In the genomic region with DNA sequence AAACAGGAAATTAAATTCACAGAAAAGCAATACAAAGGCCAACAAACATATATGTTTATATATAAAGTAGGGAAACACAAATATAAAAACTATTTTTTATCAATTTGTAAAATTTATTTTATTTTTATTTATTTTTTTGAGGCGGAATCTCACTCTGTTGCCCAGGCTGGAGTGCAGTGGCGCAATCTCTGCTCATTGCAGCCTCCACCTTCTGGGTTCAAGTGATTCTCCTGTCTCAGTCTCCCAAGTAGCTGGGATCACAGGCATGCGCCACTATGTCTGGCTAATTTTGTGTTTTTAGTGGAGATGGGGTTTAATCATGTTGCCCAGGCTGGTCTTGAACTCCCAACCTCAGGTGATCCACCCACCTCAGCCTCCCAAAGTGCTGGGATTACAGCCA, we compare ENCODE assay signal across 1 cellular context.
TF ChIP-seq lines count a peak whose summit lies in the region.
"Not testable (repeated sequence)": the region's sequence is repeated elsewhere in the genome, so short reads cannot be mapped to it uniquely, and the experiment has no call there.

No MANE protein-coding gene starts in this region.

TF ChIP-seq in K562, 482 proteins besides CTCF, POLR2A, EP300 and RAD21:
- peak; percentile 26 for TF ChIP-seq RBM25 (IDR thresholded peaks at IDR 0.05; ENCODE audit: low read depth, low read length, severe bottlenecking)
- TF ChIP-seq CEBPG (CRISPR knock-in tag; IDR thresholded peaks at IDR 0.05), result not testable (repeated sequence)
- TF ChIP-seq CEBPG (tag; conservative IDR thresholded peaks at IDR 0.05 in 1 of 2, IDR thresholded peaks at IDR 0.05 in 1 of 2), result peak in 1 of 2 experiments; percentile 22; a peak in 1 of 4 replicates
- TF ChIP-seq ZNF121 (CRISPR knock-in tag; conservative IDR thresholded peaks at IDR 0.05), result peak; percentile 87
- peak; percentile 50 for TF ChIP-seq CEBPB (tag; IDR thresholded peaks at IDR 0.05)
